8 cellular contexts compared by ENCODE assay signal in genomic region chr5:176870110-176870591, GRCh38. TPM values are rescaled to one million over a fixed set of nuclear protein-coding genes. Genes with fewer than 3 reads are reported as not detected.
DNase-seq lines count a peak whose midpoint lies in the region; ATAC-seq, FAIRE-seq and TF ChIP-seq lines count a peak whose summit lies in the region.

No MANE protein-coding gene starts in this region.

- no peak overlapping the region for H3K9ac ChIP-seq in adipocyte (ENCODE audit: low read length)

- no peak for TF ChIP-seq POLR2A in A549 (IDR thresholded peaks at IDR 0.05; ENCODE audit: low read length)

- 17% methylated on average over 7 of the region's 17 CpGs for WGBS in A549 (ENCODE audit: missing lambda C conversion rate)

- H3K27me3 Mint-ChIP-seq in immature natural killer cell (ENCODE audit: low read depth in 3 of 3), result peaks cover 24 to 43% (median 26%) of the 10 kb centered on the region in 3 donors

- H3K4me1 Mint-ChIP-seq in immature natural killer cell, result peaks cover 12 to 13% of the 10 kb centered on the region in 2 donors

- TF ChIP-seq RAD21 in A549 (conservative IDR thresholded peaks at IDR 0.05 in 1 of 2, IDR thresholded peaks at IDR 0.05 in 1 of 2), result peak in 1 of 2 experiments; percentile 44; a peak in 3 of 5 replicates

- POLR2A ChIA-PET in A549 (lab: Yijun Ruan, JAX), result no interaction called here

- CTCF ChIA-PET in A549 (lab: Yijun Ruan, JAX), result interaction anchor here (0.6 to 2.6 kb wide), 21 partner anchors 8 to 464 kb away, joined by 3 to 7 read pairs (median 3); no protein-coding TSS in a partner anchor

- DNase-seq in A549 (ENCODE audit: low read depth in 1 of 2, low spot score in 1 of 2) (peak; percentile 78 to 85), HAP-1 (ENCODE audit: low spot score in 2 of 2) (peak; percentile 36 to 79), adipocyte (ENCODE audit: low read depth) (peak; percentile 41), iPS-NIHi11 (ENCODE audit: low spot score) (peak; percentile 91), epidermal melanocyte (ENCODE audit: insufficient read length, low spot score) (no peak), immature natural killer cell (no peak), DMS114 treated with DMSO at 0.1 percent for 48 hours (lab: John Stamatoyannopoulos, UW; ENCODE audit: unreplicated experiment) (no peak)
- DNase-seq in activated naive CD4-positive, alpha-beta T cell treated with Interleukin-2 at 50 U/mL for 16 hours, result no peak

- no peak overlapping the region for H3K27ac ChIP-seq in A549

- 0 out of 3 replicates have a peak, but pooled peaks cover 8% of the 10 kb centered on the region for H3K4me1 ChIP-seq in A549
- H3K4me1 ChIP-seq in HAP-1, result no peaks in the 10 kb centered on the region
- H3K4me1 ChIP-seq in adipocyte (ENCODE audit: control insufficient read depth, insufficient read depth, low read length), result no peaks in the 10 kb centered on the region

- H3K4me3 ChIP-seq in A549, result no peak overlapping the region
- H3K4me3 ChIP-seq in HAP-1, result no peak overlapping the region
- H3K4me3 ChIP-seq in adipocyte (ENCODE audit: low read length), result no peak overlapping the region

- H3K9me3 Mint-ChIP-seq in immature natural killer cell, result peaks cover 0 to 6% (median 4%) of the 10 kb centered on the region in 6 donors

- peak; percentile 54 for TF ChIP-seq CTCF in A549 (IDR thresholded peaks at IDR 0.05)

- H3K27me3 ChIP-seq in HAP-1 (ENCODE audit: low read depth), result peaks cover 36% of the 10 kb centered on the region
- peaks cover 39% of the 10 kb centered on the region for H3K27me3 ChIP-seq in adipocyte (replicated peaks; ENCODE audit: control insufficient read depth, insufficient read depth, low read length)

- no peak overlapping the region for H3K27ac Mint-ChIP-seq in immature natural killer cell

- no peak for FAIRE-seq in A549 (lab: Jason Lieb, UNC)

- H3K4me3 Mint-ChIP-seq in immature natural killer cell, result no peak overlapping the region

- H3K36me3 ChIP-seq in HAP-1 (replicated peaks), result no peaks in the 10 kb centered on the region
- no peaks in the 10 kb centered on the region for H3K36me3 ChIP-seq in adipocyte (ENCODE audit: control insufficient read depth, insufficient read depth, low read length, severe bottlenecking)

- H3K9me3 ChIP-seq in A549 (no peaks in the 10 kb centered on the region), HAP-1 (no peaks in the 10 kb centered on the region), adipocyte (ENCODE audit: control insufficient read depth, low read length) (no peaks in the 10 kb centered on the region)

- in situ Hi-C loops in HAP-1 (cut with MboI; ENCODE audit: low sequenced_read_pairs), result no loop called here

- H3K4me2 ChIP-seq in A549, result peak overlapping the region; percentile 22; the same call in 2 of the 3 replicates

- TF ChIP-seq EP300 in A549 (IDR thresholded peaks at IDR 0.05), result no peak

- ATAC-seq in A549, result peak; percentile 84 to 92

- no peaks in the 10 kb centered on the region for H3K36me3 Mint-ChIP-seq in immature natural killer cell

TF ChIP-seq in A549, 52 proteins besides CTCF, POLR2A, EP300 and RAD21 (continues in another document):
- TF ChIP-seq HOXB5 (CRISPR knock-in tag; IDR thresholded peaks at IDR 0.05) (no peak), RFX5 (IDR thresholded peaks at IDR 0.05) (no peak), RNF2 (IDR thresholded peaks at IDR 0.05; ENCODE audit: borderline replicate concordance, low read depth) (no peak), TP53 (CRISPR knock-in tag; IDR thresholded peaks at IDR 0.05) (no peak), EHMT2 (IDR thresholded peaks at IDR 0.05; ENCODE audit: low read depth) (no peak), CEBPB (IDR thresholded peaks at IDR 0.05) (no peak), MAX (IDR thresholded peaks at IDR 0.05) (peak; percentile 40; the same call in 1 of the 2 replicates), FOSL2 (IDR thresholded peaks at IDR 0.05) (no peak), FOSL2 (CRISPR knock-in tag; IDR thresholded peaks at IDR 0.05) (peak; percentile 82), ZSCAN20 (CRISPR knock-in tag; IDR thresholded peaks at IDR 0.05) (no peak), BCL3 (IDR thresholded peaks at IDR 0.05) (no peak), ZNF302 (CRISPR knock-in tag; IDR thresholded peaks at IDR 0.05) (no peak), ZC3H11A (IDR thresholded peaks at IDR 0.05) (no peak), REST (IDR thresholded peaks at IDR 0.05) (no peak), ZFP36 (IDR thresholded peaks at IDR 0.05; ENCODE audit: borderline replicate concordance, partially characterized antibody) (no peak), SMC3 (IDR thresholded peaks at IDR 0.05) (peak; percentile 54), TFCP2L1 (CRISPR knock-in tag; IDR thresholded peaks at IDR 0.05) (no peak), GATA3 (IDR thresholded peaks at IDR 0.05; ENCODE audit: borderline replicate concordance) (no peak), RARB (CRISPR knock-in tag; IDR thresholded peaks at IDR 0.05) (no peak), JUNB (IDR thresholded peaks at IDR 0.05) (no peak), E2F6 (IDR thresholded peaks at IDR 0.05; ENCODE audit: borderline replicate concordance, low read depth) (no peak)

RNA-seq across cellular contexts. Expression of gene HK3, which starts 29.0 kb away (rescaled TPM):
- polyA plus RNA-seq in A549 (2011; rRNA removed), result 0.04 TPM in 1 of 2 replicates, not detected in the other
- 0.03 and 0.12 TPM in 2 replicates for polyA plus RNA-seq in A549 (2012; cell fraction: cytosol; rRNA removed)
- 0.32 and 1.5 TPM in 2 replicates for polyA plus RNA-seq in A549 (2012; cell fraction: nucleus; rRNA removed)
- 0.12 to 0.17 TPM in 2 of 3 replicates, not detected in the other for polyA plus RNA-seq in A549 (2017; fragmentation: RNase III; extraction: RNeasy Plus Mini Kit Qiagen cat#74134 plus additional on column Dnase treatment)
- not detected in 2 replicates for polyA minus RNA-seq in A549 (2011; rRNA and poly(A)+ RNA removed)
- 1 to 10 TPM in 2 of 3 donors, under 1 TPM in 1; 0.21 to 2.5 (median 2.4) TPM for polyA plus RNA-seq in immature natural killer cell

RNA-seq across cellular contexts. Expression of gene UNC5A, which starts 59.8 kb away (rescaled TPM):
- 0.03 TPM in 2 replicates for polyA plus RNA-seq in A549 (2011; rRNA removed)
- 0.01 and 0.05 TPM in 2 replicates for polyA plus RNA-seq in A549 (2012; cell fraction: cytosol; rRNA removed)
- polyA plus RNA-seq in A549 (2012; cell fraction: nucleus; rRNA removed), result 0.07 and 0.11 TPM in 2 replicates
- polyA plus RNA-seq in A549 (2017; fragmentation: RNase III; extraction: RNeasy Plus Mini Kit Qiagen cat#74134 plus additional on column Dnase treatment), result 0.07 to 0.17 TPM (median 0.14 TPM) in 3 replicates
- 0.10 TPM in 1 of 2 replicates, not detected in the other for polyA minus RNA-seq in A549 (2011; rRNA and poly(A)+ RNA removed)
- not detected for polyA plus RNA-seq in immature natural killer cell

Comparison
In these comparisons a context has a peak if more than half of its experiments do, and no peak if none do; other contexts are left out.
1. DNase-seq: peak in A549 (2 of 2), HAP-1 (2 of 2), adipocyte (single experiment) and iPS-NIHi11 (single experiment); none in epidermal melanocyte (single experiment), immature natural killer cell (0 of 3), activated naive CD4-positive, alpha-beta T cell treated with Interleukin-2 at 50 U/mL for 16 hours (single experiment) and DMS114 treated with DMSO at 0.1 percent for 48 hours (single experiment).